8 cellular contexts compared by ENCODE assay signal in genomic region chr10:92238586-92239098, GRCh38. TPM values are rescaled to one million over a fixed set of nuclear protein-coding genes. Genes with fewer than 3 reads are reported as not detected.
DNase-seq lines count a peak whose midpoint lies in the region; ATAC-seq and TF ChIP-seq lines count a peak whose summit lies in the region.

No MANE protein-coding gene starts in this region.

- no peak for ATAC-seq in HG02885 (IDR thresholded peaks at IDR 0.05; ENCODE audit: poor library complexity, unreplicated experiment)

- H3K27ac Mint-ChIP-seq in neural crest cell (ENCODE audit: unreplicated experiment): no peak overlapping the region

- no peaks in the 10 kb centered on the region for H3K9me3 Mint-ChIP-seq in neural crest cell

- H3K4me3 Mint-ChIP-seq in neural crest cell: peak overlapping the region; percentile 88

- TF ChIP-seq CTCF in fibroblast of mammary gland (conservative IDR thresholded peaks at IDR 0.05; ENCODE audit: control insufficient read depth, insufficient read depth, low read depth, low read length) (no peak), neural crest cell (conservative IDR thresholded peaks at IDR 0.05) (no peak)

- peaks cover 56% of the 10 kb centered on the region for H3K27me3 Mint-ChIP-seq in neural crest cell (ENCODE audit: low read depth)

- H3K36me3 Mint-ChIP-seq in neural crest cell (ENCODE audit: low read depth): no peaks in the 10 kb centered on the region

- DNase-seq in NCI-H2171 treated with DMSO at 0.1 percent for 48 hours (lab: John Stamatoyannopoulos, UW) (peak; percentile 13), NCI-H2171 (lab: John Stamatoyannopoulos, UW) (no peak), SW480 (ENCODE audit: low spot score) (peak; percentile 52), fibroblast of mammary gland (ENCODE audit: low read depth) (peak; percentile 70), neural crest cell (ENCODE audit: low read depth, low spot score) (no peak), NCI-H524 treated with DMSO at 0.1 percent for 48 hours (lab: John Stamatoyannopoulos, UW) (no peak), H4 (ENCODE audit: low spot score) (no peak)

- peaks cover 30% of the 10 kb centered on the region for H3K4me1 Mint-ChIP-seq in neural crest cell

- peak overlapping the region; percentile 46 for H3K4me3 ChIP-seq in fibroblast of mammary gland (ENCODE audit: control insufficient read depth, low read depth, low read length)

RNA-seq across cellular contexts. Expression of gene CPEB3, which starts 52.2 kb away (rescaled TPM):
- 1.4 and 1.6 TPM in 2 replicates for total RNA-seq in neural crest cell
- 0.16 and 0.56 TPM in 2 replicates for total RNA-seq in H4 (2014; rRNA removed; shearing (Covaris generic))

RNA-seq across cellular contexts. Expression of gene MARCHF5, which starts 52.3 kb away (rescaled TPM):
- total RNA-seq in neural crest cell: 56.2 and 56.3 TPM in 2 replicates
- total RNA-seq in H4 (2014; rRNA removed; shearing (Covaris generic)): 13.0 and 28.7 TPM in 2 replicates

Comparison
In these comparisons a context has a peak if more than half of its experiments do, and no peak if none do; other contexts are left out.
1. DNase-seq: peak in NCI-H2171 treated with DMSO at 0.1 percent for 48 hours (single experiment), SW480 (single experiment) and fibroblast of mammary gland (single experiment); none in NCI-H2171 (single experiment), neural crest cell (single experiment), NCI-H524 treated with DMSO at 0.1 percent for 48 hours (single experiment) and H4 (single experiment).